21 cellular contexts compared by ENCODE assay signal in genomic region chr10:90675621-90676020, GRCh38.
A peak's percentile ranks its signal among the peaks of the same experiment; 100 is the strongest.
DNase-seq lines count a peak whose midpoint lies in the region; ATAC-seq and TF ChIP-seq lines count a peak whose summit lies in the region.
"Had no signal": no experiment of that assay in that cellular context is flagged by ENCODE, and none has a peak within 500 bp of the region (broad histone marks: within the 10 kb centered on the region; RNA-seq: fewer than 3 reads in every experiment).

No MANE protein-coding gene starts in this region.

- H3K4me3 ChIP-seq in AG09309 (ENCODE audit: control insufficient read depth, low read depth, low read length) (no peak overlapping the region), IMR-90 (ENCODE audit: insufficient read depth, low read depth, low read length) (no peak overlapping the region), mammary epithelial cell (replicated peaks in 1 of 3; ENCODE audit: insufficient read depth in 1 of 3, low read depth in 2 of 3, low read length in 3 of 3) (no peak overlapping the region)
- H3K4me3 ChIP-seq: A549, K562, SK-N-MC had no signal

- no peak overlapping the region for H2BK120ac ChIP-seq in IMR-90 (ENCODE audit: low read depth, low read length)

- H3K9me1 ChIP-seq in IMR-90 (ENCODE audit: insufficient read depth, low read length): no peaks in the 10 kb centered on the region

- H3K9me3 ChIP-seq in IMR-90 (ENCODE audit: control insufficient read depth, insufficient read depth, low read length) (no peaks in the 10 kb centered on the region), mammary epithelial cell (replicated peaks; ENCODE audit: insufficient read depth, low read length) (no peaks in the 10 kb centered on the region)
- H3K9me3 ChIP-seq: A549 had no signal

- H4K20me1 ChIP-seq in IMR-90 (ENCODE audit: insufficient read depth, low read length): no peaks in the 10 kb centered on the region
- H4K20me1 ChIP-seq in mammary epithelial cell (ENCODE audit: insufficient read depth, low read length): no peaks in the 10 kb centered on the region

- in situ Hi-C loops in IMR-90 (cut with MboI; ENCODE audit: low sequenced_read_pairs) (no loop called here), mammary epithelial cell (cut with MboI; ENCODE audit: low sequenced_read_pairs in 2 of 2) (no loop called here)

- no peaks in the 10 kb centered on the region for H3K79me1 ChIP-seq in IMR-90 (ENCODE audit: low read depth in 1 of 2, low read length in 2 of 2)

- dilution Hi-C loops in IMR-90 (cut with HindIII; ENCODE audit: low sequenced_read_pairs, unreplicated experiment) (no loop called here), mammary epithelial cell (cut with HindIII; ENCODE audit: low sequenced_read_pairs) (no loop called here)

- no peaks in the 10 kb centered on the region for H3K36me3 Mint-ChIP-seq in activated CD4-positive, alpha-beta memory T cell treated with anti-CD3 and anti-CD28 coated beads for 36 hours
- H3K36me3 Mint-ChIP-seq: type B pancreatic cell had no signal

- H3K9me3 Mint-ChIP-seq in activated CD4-positive, alpha-beta memory T cell treated with anti-CD3 and anti-CD28 coated beads for 36 hours: no peaks in the 10 kb centered on the region
- H3K9me3 Mint-ChIP-seq: activated naive CD8-positive, alpha-beta T cell treated with anti-CD3 and anti-CD28 coated beads, Interleukin-2, amount 50 U/mL, for 24 hours; CD4-positive, alpha-beta T cell; stimulated activated naive CD8-positive, alpha-beta T cell treated with anti-CD3 and anti-CD28 coated beads, Interleukin-15, Interleukin-2, amounts not matched to agents 100 ng/mL and 50 ng/mL, for 24 hours; type B pancreatic cell had no signal

- no peak overlapping the region for H3K4ac ChIP-seq in IMR-90 (ENCODE audit: low read depth, low read length)

- no peak overlapping the region for H4K5ac ChIP-seq in IMR-90 (ENCODE audit: low read depth, low read length)

- WGBS in IMR-90 (ENCODE audit: extremely low coverage in 2 of 2, insufficient read length in 1 of 2), 2 experiments: no CpG with 5 or more reads among the region's 2 CpGs
- 48% methylated on average over 2 of the region's 2 CpGs for WGBS in mammary epithelial cell (ENCODE audit: low coverage, missing lambda C conversion rate)

- POLR2A ChIA-PET in IMR-90 (lab: Charles Lee; ENCODE audit: unreplicated experiment): no interaction called here
- POLR2A ChIA-PET in activated CD4-positive, alpha-beta memory T cell treated with anti-CD3 and anti-CD28 coated beads for 36 hours (lab: Charles Lee): no interaction called here

- no peak overlapping the region for H3K56ac ChIP-seq in IMR-90 (ENCODE audit: extremely low read depth, insufficient read depth, low read length)

- no peak overlapping the region for H2AFZ ChIP-seq in IMR-90 (replicated peaks; ENCODE audit: low read length, poor library complexity)
- no peak overlapping the region for H2AFZ ChIP-seq in mammary epithelial cell (ENCODE audit: low read depth, low read length)

- TF ChIP-seq CTCF in AG09309 (IDR thresholded peaks at IDR 0.05; ENCODE audit: control insufficient read depth, insufficient read depth, low read depth, low read length, missing control alignments) (no peak), IMR-90 (conservative IDR thresholded peaks at IDR 0.05; ENCODE audit: low read depth, low read length) (no peak), mammary epithelial cell (conservative IDR thresholded peaks at IDR 0.05 in 1 of 2, IDR thresholded peaks at IDR 0.05 in 1 of 2; ENCODE audit: extremely low read depth in 1 of 2, insufficient read depth in 1 of 2, low read depth in 1 of 2, low read length in 2 of 2) (no peak), foreskin keratinocyte (conservative IDR thresholded peaks at IDR 0.05) (no peak)

- H3K9ac ChIP-seq in IMR-90 (ENCODE audit: low read depth, low read length): no peak overlapping the region
- no peak overlapping the region for H3K9ac ChIP-seq in mammary epithelial cell (ENCODE audit: insufficient read depth, low read length)

- intact Hi-C loops in IMR-90 (cut with micrococcal nuclease) (no loop called here), mammary epithelial cell (cut with micrococcal nuclease) (no loop called here)
- intact Hi-C loops in activated CD4-positive, alpha-beta memory T cell treated with anti-CD3 and anti-CD28 coated beads for 36 hours (cut with micrococcal nuclease): no loop called here

- no peak overlapping the region for H3K4me3 Mint-ChIP-seq in activated CD4-positive, alpha-beta memory T cell treated with anti-CD3 and anti-CD28 coated beads for 36 hours
- H3K4me3 Mint-ChIP-seq: activated naive CD8-positive, alpha-beta T cell treated with anti-CD3 and anti-CD28 coated beads, Interleukin-2, amount 50 U/mL, for 24 hours; CD4-positive, alpha-beta T cell; effector memory CD8-positive, alpha-beta T cell; stimulated activated naive CD8-positive, alpha-beta T cell treated with anti-CD3 and anti-CD28 coated beads, Interleukin-15, Interleukin-2, amounts not matched to agents 100 ng/mL and 50 ng/mL, for 24 hours; type B pancreatic cell had no signal

- no peaks in the 10 kb centered on the region for H3K4me1 Mint-ChIP-seq in activated CD4-positive, alpha-beta memory T cell treated with anti-CD3 and anti-CD28 coated beads for 36 hours (ENCODE audit: low read depth)
- H3K4me1 Mint-ChIP-seq: activated naive CD8-positive, alpha-beta T cell treated with anti-CD3 and anti-CD28 coated beads, Interleukin-2, amount 50 U/mL, for 24 hours had no signal

- BruUV-seq in IMR-90 (replicated peaks; lab: Mats Ljungman, UMichigan): no TSS peak
- no TSS peak for BruUV-seq in mammary epithelial cell (replicated peaks; lab: Mats Ljungman, UMichigan)

- no peak overlapping the region for H2BK20ac ChIP-seq in IMR-90 (ENCODE audit: low read depth, low read length)

- H3K4me2 ChIP-seq in IMR-90 (ENCODE audit: low read depth, low read length) (no peak overlapping the region), mammary epithelial cell (ENCODE audit: insufficient read depth, low read depth, low read length) (peak overlapping the region; percentile 61)
- H3K4me2 ChIP-seq: A549 had no signal

- peak overlapping the region; percentile 16 for H2BK5ac ChIP-seq in IMR-90 (ENCODE audit: low read depth, low read length, poor library complexity, severe bottlenecking)

- no peak overlapping the region for H4K91ac ChIP-seq in IMR-90 (ENCODE audit: insufficient read depth, low read depth, low read length)

- no peak overlapping the region for H3K27ac Mint-ChIP-seq in activated CD4-positive, alpha-beta memory T cell treated with anti-CD3 and anti-CD28 coated beads for 36 hours
- H3K27ac Mint-ChIP-seq: activated naive CD8-positive, alpha-beta T cell treated with anti-CD3 and anti-CD28 coated beads, Interleukin-2, amount 50 U/mL, for 24 hours; CD4-positive, alpha-beta T cell; effector memory CD8-positive, alpha-beta T cell; stimulated activated naive CD8-positive, alpha-beta T cell treated with anti-CD3 and anti-CD28 coated beads, Interleukin-15, Interleukin-2, amounts not matched to agents 100 ng/mL and 50 ng/mL, for 24 hours; type B pancreatic cell had no signal

- no peaks in the 10 kb centered on the region for H3K27me3 Mint-ChIP-seq in activated CD4-positive, alpha-beta memory T cell treated with anti-CD3 and anti-CD28 coated beads for 36 hours
- H3K27me3 Mint-ChIP-seq: effector memory CD8-positive, alpha-beta T cell had no signal

- H2AK9ac ChIP-seq in IMR-90 (replicated peaks; ENCODE audit: low read depth, low read length, poor library complexity): no peak overlapping the region

- no peak overlapping the region for H4K8ac ChIP-seq in IMR-90 (ENCODE audit: low read depth in 2 of 2, low read length in 2 of 2)

- ATAC-seq in IMR-90 (ENCODE audit: low read depth) (peak; percentile 8; the same call in 1 of the 2 replicates), foreskin keratinocyte (peak; percentile 82)
- ATAC-seq: A549; activated naive CD8-positive, alpha-beta T cell treated with anti-CD3 and anti-CD28 coated beads, Interleukin-2, amount 50 U/mL, for 24 hours; effector memory CD8-positive, alpha-beta T cell; K562 had no signal

- H3K4me1 ChIP-seq in IMR-90 (ENCODE audit: control insufficient read depth, insufficient read depth, low read length): no peaks in the 10 kb centered on the region
- peaks cover 20% of the 10 kb centered on the region for H3K4me1 ChIP-seq in mammary epithelial cell (ENCODE audit: insufficient read depth, low read length)
- peaks cover 10% of the 10 kb centered on the region for H3K4me1 ChIP-seq in foreskin keratinocyte
- H3K4me1 ChIP-seq: A549 had no signal

- H3K79me2 ChIP-seq in mammary epithelial cell (ENCODE audit: insufficient read depth, low read length): no peaks in the 10 kb centered on the region

- no peak overlapping the region for H3K27ac ChIP-seq in IMR-90 (ENCODE audit: insufficient read depth, low read length)
- H3K27ac ChIP-seq in mammary epithelial cell (ENCODE audit: insufficient read depth, low read depth, low read length): peak overlapping the region; percentile 80
- H3K27ac ChIP-seq in foreskin keratinocyte: peak overlapping the region; percentile 73
- H3K27ac ChIP-seq: A549, SK-N-MC had no signal

- H3K36me3 ChIP-seq in IMR-90 (ENCODE audit: control insufficient read depth, insufficient read depth, low read length): no peaks in the 10 kb centered on the region
- no peaks in the 10 kb centered on the region for H3K36me3 ChIP-seq in mammary epithelial cell (ENCODE audit: insufficient read depth, low read length)

- H3K14ac ChIP-seq in IMR-90 (replicated peaks; ENCODE audit: low read depth, low read length): no peak overlapping the region

- no peak overlapping the region for H2AK5ac ChIP-seq in IMR-90 (ENCODE audit: low read depth, low read length)

- H3K27me3 ChIP-seq in IMR-90 (ENCODE audit: control insufficient read depth, insufficient read depth, low read length): no peaks in the 10 kb centered on the region; the same call in 1 of the 2 replicates
- H3K27me3 ChIP-seq in mammary epithelial cell (ENCODE audit: insufficient read depth, low read length): no peaks in the 10 kb centered on the region
- no peaks in the 10 kb centered on the region for H3K27me3 ChIP-seq in foreskin keratinocyte

- no peak for TF ChIP-seq RAD21 in IMR-90 (IDR thresholded peaks at IDR 0.05; ENCODE audit: low read length)

- CTCF ChIA-PET in IMR-90 (lab: Yijun Ruan, JAX) (no interaction called here), mammary epithelial cell (lab: Charles Lee; ENCODE audit: low non-redundant PET) (no interaction called here)
- CTCF ChIA-PET in activated CD4-positive, alpha-beta memory T cell treated with anti-CD3 and anti-CD28 coated beads for 36 hours (lab: Charles Lee): no interaction called here

- H3K23ac ChIP-seq in IMR-90 (ENCODE audit: low read depth, low read length): no peak overlapping the region

- no peak overlapping the region for H2BK15ac ChIP-seq in IMR-90 (ENCODE audit: low read depth, low read length)

- no peak for TF ChIP-seq POLR2A in IMR-90 (IDR thresholded peaks at IDR 0.05; ENCODE audit: low read depth, low read length)

- peak; percentile 23 for DNase-seq in AG09309 (ENCODE audit: low read depth)
- DNase-seq in IMR-90: peak; percentile 35
- peak; percentile 69 for DNase-seq in mammary epithelial cell
- DNase-seq in foreskin keratinocyte: peak; percentile 59 to 83
- no peak for DNase-seq in activated gamma-delta T cell treated with Interleukin-2 at 50 U/mL for 16 hours
- DNase-seq in midbrain (lab: John Stamatoyannopoulos, UW): no peak
- DNase-seq in activated CD4-positive, alpha-beta memory T cell treated with anti-CD3 and anti-CD28 coated beads for 36 hours: no peak
- DNase-seq in NCI-H446 treated with DMSO at 0.1 percent for 48 hours (lab: John Stamatoyannopoulos, UW): no peak
- DNase-seq: activated CD4-positive, alpha-beta T cell treated with anti-CD3 and anti-CD28 coated beads for 1 hour; activated naive CD8-positive, alpha-beta T cell treated with anti-CD3 and anti-CD28 coated beads, Interleukin-2, amount 50 U/mL, for 24 hours; CD4-positive, alpha-beta T cell; effector memory CD8-positive, alpha-beta T cell; GOT3; NCI-H1092; NCI-H524 treated with DMSO at 0.1 percent for 48 hours; nucleus accumbens had no signal

- H3K18ac ChIP-seq in IMR-90 (ENCODE audit: low read depth, low read length): no peak overlapping the region

Comparison
In these comparisons a context has a peak if more than half of its experiments do, and no peak if none do; other contexts are left out.
1. DNase-seq: peak in AG09309 (single experiment), IMR-90 (single experiment), mammary epithelial cell (single experiment) and foreskin keratinocyte (2 of 2); none in activated gamma-delta T cell treated with Interleukin-2 at 50 U/mL for 16 hours (single experiment), midbrain (single experiment), activated CD4-positive, alpha-beta memory T cell treated with anti-CD3 and anti-CD28 coated beads for 36 hours (single experiment) and NCI-H446 treated with DMSO at 0.1 percent for 48 hours (single experiment).